Comparison of ENCODE assay signal across 2 cellular contexts in the genomic region with DNA sequence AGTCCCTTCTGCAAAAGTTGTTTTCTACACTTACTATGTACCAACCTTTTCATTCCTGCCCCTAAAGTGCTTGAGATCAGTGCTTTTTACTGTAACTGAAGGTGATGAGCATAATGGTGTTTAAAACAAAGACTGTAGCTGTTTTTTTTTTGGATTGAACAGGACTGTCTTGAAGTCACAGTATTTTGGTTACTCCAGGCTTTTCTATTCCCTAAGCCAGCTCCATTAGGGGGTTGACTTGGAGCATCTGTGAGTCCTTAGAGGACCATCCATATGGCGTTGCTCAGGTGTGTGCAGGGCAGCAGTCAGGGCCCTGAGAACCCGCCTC.
A peak's percentile ranks its signal among the peaks of the same experiment; 100 is the strongest.
TF ChIP-seq lines count a peak whose summit lies in the region.

No MANE protein-coding gene starts in this region.

TF ChIP-seq in K562, 482 proteins besides CTCF, POLR2A, EP300 and RAD21:
- TF ChIP-seq PHB (CRISPR knock-in tag; IDR thresholded peaks at IDR 0.05), result no peak
- no peak for TF ChIP-seq NR2F6 (CRISPR knock-in tag; IDR thresholded peaks at IDR 0.05)
- TF ChIP-seq, protein P1, sequence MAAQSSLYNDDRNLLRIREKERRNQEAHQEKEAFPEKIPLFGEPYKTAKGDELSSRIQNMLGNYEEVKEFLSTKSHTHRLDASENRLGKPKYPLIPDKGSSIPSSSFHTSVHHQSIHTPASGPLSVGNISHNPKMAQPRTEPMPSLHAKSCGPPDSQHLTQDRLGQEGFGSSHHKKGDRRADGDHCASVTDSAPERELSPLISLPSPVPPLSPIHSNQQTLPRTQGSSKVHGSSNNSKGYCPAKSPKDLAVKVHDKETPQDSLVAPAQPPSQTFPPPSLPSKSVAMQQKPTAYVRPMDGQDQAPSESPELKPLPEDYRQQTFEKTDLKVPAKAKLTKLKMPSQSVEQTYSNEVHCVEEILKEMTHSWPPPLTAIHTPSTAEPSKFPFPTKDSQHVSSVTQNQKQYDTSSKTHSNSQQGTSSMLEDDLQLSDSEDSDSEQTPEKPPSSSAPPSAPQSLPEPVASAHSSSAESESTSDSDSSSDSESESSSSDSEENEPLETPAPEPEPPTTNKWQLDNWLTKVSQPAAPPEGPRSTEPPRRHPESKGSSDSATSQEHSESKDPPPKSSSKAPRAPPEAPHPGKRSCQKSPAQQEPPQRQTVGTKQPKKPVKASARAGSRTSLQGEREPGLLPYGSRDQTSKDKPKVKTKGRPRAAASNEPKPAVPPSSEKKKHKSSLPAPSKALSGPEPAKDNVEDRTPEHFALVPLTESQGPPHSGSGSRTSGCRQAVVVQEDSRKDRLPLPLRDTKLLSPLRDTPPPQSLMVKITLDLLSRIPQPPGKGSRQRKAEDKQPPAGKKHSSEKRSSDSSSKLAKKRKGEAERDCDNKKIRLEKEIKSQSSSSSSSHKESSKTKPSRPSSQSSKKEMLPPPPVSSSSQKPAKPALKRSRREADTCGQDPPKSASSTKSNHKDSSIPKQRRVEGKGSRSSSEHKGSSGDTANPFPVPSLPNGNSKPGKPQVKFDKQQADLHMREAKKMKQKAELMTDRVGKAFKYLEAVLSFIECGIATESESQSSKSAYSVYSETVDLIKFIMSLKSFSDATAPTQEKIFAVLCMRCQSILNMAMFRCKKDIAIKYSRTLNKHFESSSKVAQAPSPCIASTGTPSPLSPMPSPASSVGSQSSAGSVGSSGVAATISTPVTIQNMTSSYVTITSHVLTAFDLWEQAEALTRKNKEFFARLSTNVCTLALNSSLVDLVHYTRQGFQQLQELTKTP (IDR thresholded peaks at IDR 0.05; ENCODE audit: low read depth in 1 of 2, partially characterized antibody in 2 of 2), result peak in 1 of 2 experiments; percentile 19
- TF ChIP-seq KDM4B (IDR thresholded peaks at IDR 0.05; ENCODE audit: borderline replicate concordance in 2 of 2, low read depth in 1 of 2), result no peak
- TF ChIP-seq NCOA2 (IDR thresholded peaks at IDR 0.05; ENCODE audit: partially characterized antibody in 2 of 2), result no peak
- no peak for TF ChIP-seq DACH1 (IDR thresholded peaks at IDR 0.05; ENCODE audit: partially characterized antibody)
- no peak for TF ChIP-seq TCF3 (CRISPR knock-in tag; IDR thresholded peaks at IDR 0.05)
- 0 out of 2 replicates have a peak, but pooled peaks have one; percentile 7 for TF ChIP-seq NFATC3 (IDR thresholded peaks at IDR 0.05)
- TF ChIP-seq ZNF668 (CRISPR knock-in tag; IDR thresholded peaks at IDR 0.05), result 0 out of 2 replicates have a peak, but pooled peaks have one; percentile 15
- TF ChIP-seq SOX6 (IDR thresholded peaks at IDR 0.05), result peak; percentile 5; the same call in 1 of the 2 replicates
- no peak for TF ChIP-seq SLC30A9 (CRISPR knock-in tag; IDR thresholded peaks at IDR 0.05)
- no peak for TF ChIP-seq MYC (IDR thresholded peaks at IDR 0.05; ENCODE audit: low read depth, low read length)
- 0 out of 2 replicates have a peak, but pooled peaks have one; percentile 47 for TF ChIP-seq MYC (CRISPR knock-in tag; IDR thresholded peaks at IDR 0.05; ENCODE audit: borderline replicate concordance, low read depth)
- 0 out of 3 replicates have a peak, but pooled peaks of 1 of the 2 experiments have one; percentile 3 for TF ChIP-seq CBX3 (IDR thresholded peaks at IDR 0.05; ENCODE audit: borderline replicate concordance in 1 of 2, low read length in 2 of 2)
- no peak for TF ChIP-seq GATAD2B (IDR thresholded peaks at IDR 0.05; ENCODE audit: borderline replicate concordance)
- TF ChIP-seq, protein P2, sequence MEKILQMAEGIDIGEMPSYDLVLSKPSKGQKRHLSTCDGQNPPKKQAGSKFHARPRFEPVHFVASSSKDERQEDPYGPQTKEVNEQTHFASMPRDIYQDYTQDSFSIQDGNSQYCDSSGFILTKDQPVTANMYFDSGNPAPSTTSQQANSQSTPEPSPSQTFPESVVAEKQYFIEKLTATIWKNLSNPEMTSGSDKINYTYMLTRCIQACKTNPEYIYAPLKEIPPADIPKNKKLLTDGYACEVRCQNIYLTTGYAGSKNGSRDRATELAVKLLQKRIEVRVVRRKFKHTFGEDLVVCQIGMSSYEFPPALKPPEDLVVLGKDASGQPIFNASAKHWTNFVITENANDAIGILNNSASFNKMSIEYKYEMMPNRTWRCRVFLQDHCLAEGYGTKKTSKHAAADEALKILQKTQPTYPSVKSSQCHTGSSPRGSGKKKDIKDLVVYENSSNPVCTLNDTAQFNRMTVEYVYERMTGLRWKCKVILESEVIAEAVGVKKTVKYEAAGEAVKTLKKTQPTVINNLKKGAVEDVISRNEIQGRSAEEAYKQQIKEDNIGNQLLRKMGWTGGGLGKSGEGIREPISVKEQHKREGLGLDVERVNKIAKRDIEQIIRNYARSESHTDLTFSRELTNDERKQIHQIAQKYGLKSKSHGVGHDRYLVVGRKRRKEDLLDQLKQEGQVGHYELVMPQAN (IDR thresholded peaks at IDR 0.05; ENCODE audit: borderline replicate concordance), result 0 out of 2 replicates have a peak, but pooled peaks have one; percentile 23
- no peak for TF ChIP-seq SNIP1 (IDR thresholded peaks at IDR 0.05; ENCODE audit: low read depth)
- TF ChIP-seq, protein P3, sequence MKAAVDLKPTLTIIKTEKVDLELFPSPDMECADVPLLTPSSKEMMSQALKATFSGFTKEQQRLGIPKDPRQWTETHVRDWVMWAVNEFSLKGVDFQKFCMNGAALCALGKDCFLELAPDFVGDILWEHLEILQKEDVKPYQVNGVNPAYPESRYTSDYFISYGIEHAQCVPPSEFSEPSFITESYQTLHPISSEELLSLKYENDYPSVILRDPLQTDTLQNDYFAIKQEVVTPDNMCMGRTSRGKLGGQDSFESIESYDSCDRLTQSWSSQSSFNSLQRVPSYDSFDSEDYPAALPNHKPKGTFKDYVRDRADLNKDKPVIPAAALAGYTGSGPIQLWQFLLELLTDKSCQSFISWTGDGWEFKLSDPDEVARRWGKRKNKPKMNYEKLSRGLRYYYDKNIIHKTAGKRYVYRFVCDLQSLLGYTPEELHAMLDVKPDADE (conservative IDR thresholded peaks at IDR 0.05; ENCODE audit: control insufficient read depth, low read depth, low read length), result no peak
- no peak for TF ChIP-seq EWSR1 (IDR thresholded peaks at IDR 0.05; ENCODE audit: borderline replicate concordance, low read depth, partially characterized antibody)
- TF ChIP-seq EGR1 (conservative IDR thresholded peaks at IDR 0.05), result no peak
- no peak for TF ChIP-seq POLR2G (IDR thresholded peaks at IDR 0.05; ENCODE audit: low read depth, low read length)
- peak; percentile 14; the same call in 1 of the 2 replicates for TF ChIP-seq NFRKB (IDR thresholded peaks at IDR 0.05; ENCODE audit: low read depth)
- no peak for TF ChIP-seq PTRF (tag; IDR thresholded peaks at IDR 0.05)
- no peak for TF ChIP-seq MCM2 (IDR thresholded peaks at IDR 0.05; ENCODE audit: low read depth)
- TF ChIP-seq MYNN (IDR thresholded peaks at IDR 0.05), result no peak
- no peak for TF ChIP-seq MYNN (CRISPR knock-in tag; IDR thresholded peaks at IDR 0.05)
- 0 out of 2 replicates have a peak, but pooled peaks have one; percentile 29 for TF ChIP-seq ELF1 (tag; IDR thresholded peaks at IDR 0.05)

TF ChIP-seq in SK-N-SH, 30 proteins besides CTCF, POLR2A, EP300 and RAD21:
- no peak for TF ChIP-seq NFIC (IDR thresholded peaks at IDR 0.05; ENCODE audit: borderline replicate concordance)
- TF ChIP-seq, protein P4, sequence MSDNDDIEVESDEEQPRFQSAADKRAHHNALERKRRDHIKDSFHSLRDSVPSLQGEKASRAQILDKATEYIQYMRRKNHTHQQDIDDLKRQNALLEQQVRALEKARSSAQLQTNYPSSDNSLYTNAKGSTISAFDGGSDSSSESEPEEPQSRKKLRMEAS (IDR thresholded peaks at IDR 0.05; ENCODE audit: low read depth), result no peak
- TF ChIP-seq POLR2AphosphoS5 (IDR thresholded peaks at IDR 0.05; ENCODE audit: low read depth, low read length), result no peak
- TF ChIP-seq, protein P5, sequence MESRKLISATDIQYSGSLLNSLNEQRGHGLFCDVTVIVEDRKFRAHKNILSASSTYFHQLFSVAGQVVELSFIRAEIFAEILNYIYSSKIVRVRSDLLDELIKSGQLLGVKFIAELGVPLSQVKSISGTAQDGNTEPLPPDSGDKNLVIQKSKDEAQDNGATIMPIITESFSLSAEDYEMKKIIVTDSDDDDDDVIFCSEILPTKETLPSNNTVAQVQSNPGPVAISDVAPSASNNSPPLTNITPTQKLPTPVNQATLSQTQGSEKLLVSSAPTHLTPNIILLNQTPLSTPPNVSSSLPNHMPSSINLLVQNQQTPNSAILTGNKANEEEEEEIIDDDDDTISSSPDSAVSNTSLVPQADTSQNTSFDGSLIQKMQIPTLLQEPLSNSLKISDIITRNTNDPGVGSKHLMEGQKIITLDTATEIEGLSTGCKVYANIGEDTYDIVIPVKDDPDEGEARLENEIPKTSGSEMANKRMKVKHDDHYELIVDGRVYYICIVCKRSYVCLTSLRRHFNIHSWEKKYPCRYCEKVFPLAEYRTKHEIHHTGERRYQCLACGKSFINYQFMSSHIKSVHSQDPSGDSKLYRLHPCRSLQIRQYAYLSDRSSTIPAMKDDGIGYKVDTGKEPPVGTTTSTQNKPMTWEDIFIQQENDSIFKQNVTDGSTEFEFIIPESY (IDR thresholded peaks at IDR 0.05; ENCODE audit: borderline replicate concordance, low read depth), result no peak
- no peak for TF ChIP-seq RXRA (IDR thresholded peaks at IDR 0.05; ENCODE audit: borderline replicate concordance, low read depth)
- no peak for TF ChIP-seq GATA2 (CRISPR knock-in tag; IDR thresholded peaks at IDR 0.05)
- no peak for TF ChIP-seq JUND (IDR thresholded peaks at IDR 0.05)
- TF ChIP-seq RFX5 (IDR thresholded peaks at IDR 0.05; ENCODE audit: low read length), result no peak
- TF ChIP-seq, protein P6, sequence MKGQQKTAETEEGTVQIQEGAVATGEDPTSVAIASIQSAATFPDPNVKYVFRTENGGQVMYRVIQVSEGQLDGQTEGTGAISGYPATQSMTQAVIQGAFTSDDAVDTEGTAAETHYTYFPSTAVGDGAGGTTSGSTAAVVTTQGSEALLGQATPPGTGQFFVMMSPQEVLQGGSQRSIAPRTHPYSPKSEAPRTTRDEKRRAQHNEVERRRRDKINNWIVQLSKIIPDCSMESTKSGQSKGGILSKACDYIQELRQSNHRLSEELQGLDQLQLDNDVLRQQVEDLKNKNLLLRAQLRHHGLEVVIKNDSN (IDR thresholded peaks at IDR 0.05; ENCODE audit: borderline replicate concordance, low read depth), result no peak
- TF ChIP-seq MXI1 (IDR thresholded peaks at IDR 0.05; ENCODE audit: low read depth, low read length), result no peak
- TF ChIP-seq SMC3 (IDR thresholded peaks at IDR 0.05; ENCODE audit: low read depth, low read length), result no peak
- no peak for TF ChIP-seq GABPA (IDR thresholded peaks at IDR 0.05; ENCODE audit: low read depth)
- no peak for TF ChIP-seq FOSL2 (IDR thresholded peaks at IDR 0.05; ENCODE audit: borderline replicate concordance, low read depth)
- TF ChIP-seq YY1 (IDR thresholded peaks at IDR 0.05; ENCODE audit: low read depth), result no peak
TF ChIP-seq in SK-N-SH: peak in this region for 0.
